Comparison of ENCODE assay signal across 1 cellular context in genomic region chr17:50708050-50709000, GRCh38.
TF ChIP-seq lines count a peak whose summit lies in the region.

No MANE protein-coding gene starts in this region.

TF ChIP-seq in GM12878, 131 proteins besides CTCF, POLR2A, EP300 and RAD21 (continued from another document):
- TF ChIP-seq BCL3 (IDR thresholded peaks at IDR 0.05; ENCODE audit: borderline replicate concordance, insufficient read depth, low read depth, low read length, poor library complexity, severe bottlenecking) (no peak), CUX1 (IDR thresholded peaks at IDR 0.05; ENCODE audit: insufficient replicate concordance, low read depth, low read length) (no peak), BCLAF1 (IDR thresholded peaks at IDR 0.05) (no peak), RUNX3 (IDR thresholded peaks at IDR 0.05; ENCODE audit: low read length) (no peak), CREB1 (IDR thresholded peaks at IDR 0.05; ENCODE audit: low read depth) (peak; percentile 7; the same call in 1 of the 2 replicates), SIN3A (IDR thresholded peaks at IDR 0.05; ENCODE audit: low read depth, low read length) (no peak; the same call in 1 of the 2 replicates), ZBTB11 (CRISPR knock-in tag; IDR thresholded peaks at IDR 0.05) (peak; percentile 17; the same call in 1 of the 2 replicates), PRDM15 (CRISPR knock-in tag; IDR thresholded peaks at IDR 0.05) (no peak), SMAD5 (IDR thresholded peaks at IDR 0.05; ENCODE audit: low read depth) (no peak), POLR2AphosphoS5 (IDR thresholded peaks at IDR 0.05; ENCODE audit: low read length) (peak; percentile 40; the same call in 1 of the 2 replicates), BRCA1 (IDR thresholded peaks at IDR 0.05; ENCODE audit: low read depth, low read length) (no peak), NFIC (IDR thresholded peaks at IDR 0.05; ENCODE audit: low read depth, low read length) (peak; percentile 55), SKIL (IDR thresholded peaks at IDR 0.05; ENCODE audit: low read depth, poor library complexity, severe bottlenecking) (no peak), RBBP5 (conservative IDR thresholded peaks at IDR 0.05) (0 out of 2 replicates have a peak, but pooled peaks have one; percentile 3), E2F8 (IDR thresholded peaks at IDR 0.05; ENCODE audit: low read depth, partially characterized antibody) (peak; percentile 20), ZNF622 (IDR thresholded peaks at IDR 0.05) (no peak), ZBTB40 (IDR thresholded peaks at IDR 0.05; ENCODE audit: borderline replicate concordance) (peak; percentile 70), CBFB (IDR thresholded peaks at IDR 0.05; ENCODE audit: low read depth) (0 out of 2 replicates have a peak, but pooled peaks have one; percentile 5), ATF7 (IDR thresholded peaks at IDR 0.05; ENCODE audit: low read depth) (peak; percentile 81)
